In genomic region chr13:46158983-46159382, GRCh38 we compare ENCODE assay signal across 1 cellular context.
TF ChIP-seq lines count a peak whose summit lies in the region.

No MANE protein-coding gene starts in this region.

TF ChIP-seq in GM12878, 131 proteins besides CTCF, POLR2A, EP300 and RAD21:
- no peak for TF ChIP-seq SUPT20H (IDR thresholded peaks at IDR 0.05; ENCODE audit: borderline replicate concordance, control insufficient read depth, low read depth, low read length)
- TF ChIP-seq POLR2AphosphoS5 (IDR thresholded peaks at IDR 0.05; ENCODE audit: low read length): 0 out of 2 replicates have a peak, but pooled peaks have one; percentile 15
